Comparison of ENCODE assay signal across 8 cellular contexts in genomic region chr22:17369553-17370035, GRCh38. TPM values are rescaled to one million over a fixed set of nuclear protein-coding genes. Genes with fewer than 3 reads are reported as not detected.
DNase-seq lines count a peak whose midpoint lies in the region; ATAC-seq and TF ChIP-seq lines count a peak whose summit lies in the region.

No MANE protein-coding gene starts in this region.

- TF ChIP-seq CTCF in Loucy (conservative IDR thresholded peaks at IDR 0.05; ENCODE audit: low read length) (no peak), brain (conservative IDR thresholded peaks at IDR 0.05) (no peak), lower lobe of right lung (IDR thresholded peaks at IDR 0.05) (no peak), osteoblast (IDR thresholded peaks at IDR 0.05; ENCODE audit: extremely low read depth, low read depth, low read length) (no peak)

- H3K9me2 ChIP-seq in Loucy (replicated peaks; ENCODE audit: low read depth, low read length): no peaks in the 10 kb centered on the region

- H3K4me1 ChIP-seq in Loucy (ENCODE audit: insufficient read depth, low read length, poor library complexity, severe bottlenecking) (peaks cover 19% of the 10 kb centered on the region), lower lobe of right lung (peaks cover 12% of the 10 kb centered on the region), subcutaneous abdominal adipose tissue (ENCODE audit: control insufficient read depth in 5 of 5, insufficient read depth in 5 of 5, low read length in 5 of 5) (peaks cover 0 to 24% (median 18%) of the 10 kb centered on the region in 5 donors), osteoblast (ENCODE audit: insufficient read depth, low read length) (no peaks in the 10 kb centered on the region)

- no peak overlapping the region for H3K27ac Mint-ChIP-seq in brain

- intact Hi-C loops in lower lobe of right lung (cut with DNase I): no loop called here

- H2AFZ ChIP-seq in Loucy (ENCODE audit: low read length): peak overlapping the region; percentile 55; the same call in 1 of the 2 replicates
- H2AFZ ChIP-seq in osteoblast (ENCODE audit: low read length): no peak overlapping the region

- H3K79me2 ChIP-seq in Loucy (ENCODE audit: insufficient read depth, low read length): no peaks in the 10 kb centered on the region
- no peaks in the 10 kb centered on the region for H3K79me2 ChIP-seq in osteoblast (ENCODE audit: insufficient read depth, low read length)

- H3K9me3 ChIP-seq in Loucy (ENCODE audit: insufficient read depth, low read depth, low read length): no peaks in the 10 kb centered on the region
- H3K9me3 ChIP-seq in lower lobe of right lung: no peaks in the 10 kb centered on the region
- no peaks in the 10 kb centered on the region for H3K9me3 ChIP-seq in subcutaneous abdominal adipose tissue (ENCODE audit: control insufficient read depth in 5 of 5, low read length in 5 of 5)
- no peaks in the 10 kb centered on the region for H3K9me3 ChIP-seq in osteoblast (ENCODE audit: low read depth, low read length)

- peak overlapping the region; percentile 67 for H3K27ac ChIP-seq in lower lobe of right lung
- no peak overlapping the region for H3K27ac ChIP-seq in subcutaneous abdominal adipose tissue (ENCODE audit: low read depth, low read length)
- H3K27ac ChIP-seq in osteoblast (ENCODE audit: low read depth, low read length): no peak overlapping the region

- ATAC-seq in lower lobe of right lung (peak; percentile 36 to 43), GM18861 (IDR thresholded peaks at IDR 0.05; ENCODE audit: unreplicated experiment) (no peak)

- H3K4me2 ChIP-seq in Loucy (ENCODE audit: low read depth, low read length, poor library complexity, severe bottlenecking): peak overlapping the region; percentile 95
- H3K4me2 ChIP-seq in osteoblast (ENCODE audit: insufficient read depth, low read length): no peak overlapping the region

- no peaks in the 10 kb centered on the region for H4K20me1 ChIP-seq in Loucy (ENCODE audit: insufficient read depth, low read length, poor library complexity, severe bottlenecking)
- no peaks in the 10 kb centered on the region for H4K20me1 ChIP-seq in osteoblast (ENCODE audit: insufficient read depth, low read length)

- DNase-seq in lower lobe of right lung (peak; percentile 68), T1000 (lab: John Stamatoyannopoulos, UW) (no peak), osteoblast (ENCODE audit: insufficient read length, low spot score, missing footprints) (no peak)

- peaks cover 12% of the 10 kb centered on the region for H3K27me3 Mint-ChIP-seq in brain

- H3K4me3 Mint-ChIP-seq in brain: peak overlapping the region in 3 of 5 experiments; percentile 52 to 59 (median 54)

- peaks cover 55% of the 10 kb centered on the region for H3K4me1 Mint-ChIP-seq in brain

- H3K36me3 Mint-ChIP-seq in brain: no peaks in the 10 kb centered on the region

- H3F3A ChIP-seq in Loucy (ENCODE audit: low read depth): no peaks in the 10 kb centered on the region

- H3K4me3 ChIP-seq in GM08714 (ENCODE audit: low read length) (peak overlapping the region; percentile 57), Loucy (ENCODE audit: low read length, poor library complexity, severe bottlenecking) (peak overlapping the region; percentile 75), lower lobe of right lung (peak overlapping the region; percentile 65), subcutaneous abdominal adipose tissue (ENCODE audit: low read depth in 1 of 5, low read length in 5 of 5) (peak overlapping the region in 4 of 5 donors; percentile 51 to 66 (median 63)), osteoblast (ENCODE audit: insufficient read depth, low read length) (no peak overlapping the region)

- H3K27me3 ChIP-seq in Loucy (ENCODE audit: insufficient read depth, low read length, poor library complexity, severe bottlenecking) (no peaks in the 10 kb centered on the region), lower lobe of right lung (ENCODE audit: low read depth) (peaks cover 24% of the 10 kb centered on the region), subcutaneous abdominal adipose tissue (ENCODE audit: control insufficient read depth in 5 of 5, insufficient read depth in 4 of 5, low read length in 5 of 5) (peaks cover 27 to 54% (median 32%) of the 10 kb centered on the region in 5 donors), osteoblast (ENCODE audit: insufficient read depth, low read length) (peaks cover 39% of the 10 kb centered on the region)

- H3K36me3 ChIP-seq in Loucy (ENCODE audit: insufficient read depth, low read length): no peaks in the 10 kb centered on the region
- no peaks in the 10 kb centered on the region for H3K36me3 ChIP-seq in lower lobe of right lung
- no peaks in the 10 kb centered on the region for H3K36me3 ChIP-seq in subcutaneous abdominal adipose tissue (ENCODE audit: control insufficient read depth in 5 of 5, insufficient read depth in 5 of 5, low read length in 5 of 5)
- no peaks in the 10 kb centered on the region for H3K36me3 ChIP-seq in osteoblast (ENCODE audit: insufficient read depth, low read length)

- H3K9me3 Mint-ChIP-seq in brain: peaks cover 0 to 2% (median 0%) of the 10 kb centered on the region in 5 experiments

- H3K9ac ChIP-seq in Loucy (ENCODE audit: low read depth, low read length, poor library complexity, severe bottlenecking) (no peak overlapping the region), subcutaneous abdominal adipose tissue (ENCODE audit: low read length in 5 of 5) (no peak overlapping the region)

RNA-seq across cellular contexts. Expression of gene CECR2, which starts 0.3 kb away (rescaled TPM):
- polyA plus RNA-seq in brain (ENCODE audit: insufficient read depth, low read depth, low replicate concordance): 6.8 TPM
- total RNA-seq in lower lobe of right lung: 10.9 TPM
- not detected in 2 replicates for total RNA-seq in osteoblast

Comparison
In these comparisons a context has a peak if more than half of its experiments do, and no peak if none do; other contexts are left out.
1. RNA of gene CECR2, which starts 0.3 kb away (total RNA-seq): 10.9 TPM in lower lobe of right lung (single experiment); not detected in osteoblast; every median in the first group is over 10 times any median in the second.